ENCODE assay signal across 1 cellular context in genomic region chr1:156054500-156055342, GRCh38.
TF ChIP-seq lines count a peak whose summit lies in the region.

LAMTOR2 (plus strand) TSS chr1:156054782; CDS start chr1:156054890, 108 bp downstream.

TF ChIP-seq in GM12878, 131 proteins besides CTCF, POLR2A, EP300 and RAD21 (continued from another document and continues in another):
- TF ChIP-seq, protein P1, sequence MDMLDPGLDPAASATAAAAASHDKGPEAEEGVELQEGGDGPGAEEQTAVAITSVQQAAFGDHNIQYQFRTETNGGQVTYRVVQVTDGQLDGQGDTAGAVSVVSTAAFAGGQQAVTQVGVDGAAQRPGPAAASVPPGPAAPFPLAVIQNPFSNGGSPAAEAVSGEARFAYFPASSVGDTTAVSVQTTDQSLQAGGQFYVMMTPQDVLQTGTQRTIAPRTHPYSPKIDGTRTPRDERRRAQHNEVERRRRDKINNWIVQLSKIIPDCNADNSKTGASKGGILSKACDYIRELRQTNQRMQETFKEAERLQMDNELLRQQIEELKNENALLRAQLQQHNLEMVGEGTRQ (IDR thresholded peaks at IDR 0.05; ENCODE audit: borderline replicate concordance, low read depth, low read length), result no peak; the same call in 1 of the 2 replicates
- TF ChIP-seq ATF7 (IDR thresholded peaks at IDR 0.05; ENCODE audit: low read depth) (no peak), PAX5 (IDR thresholded peaks at IDR 0.05; ENCODE audit: borderline replicate concordance, low read depth, low read length) (no peak), KAT2A (conservative IDR thresholded peaks at IDR 0.05; ENCODE audit: control insufficient read depth, low read depth, low read length) (no peak), ZNF592 (IDR thresholded peaks at IDR 0.05) (no peak), IRF4 (IDR thresholded peaks at IDR 0.05; ENCODE audit: low read depth, low read length) (0 out of 2 replicates have a peak, but pooled peaks have one; percentile 4), YBX1 (IDR thresholded peaks at IDR 0.05) (no peak), ZNF24 (IDR thresholded peaks at IDR 0.05) (no peak), RELA (IDR thresholded peaks at IDR 0.05; ENCODE audit: borderline replicate concordance, partially characterized antibody) (peak; percentile 56), ETV6 (conservative IDR thresholded peaks at IDR 0.05 in 1 of 2, IDR thresholded peaks at IDR 0.05 in 1 of 2; ENCODE audit: borderline replicate concordance in 1 of 2, low read depth in 1 of 2) (no peak), CREB1 (IDR thresholded peaks at IDR 0.05; ENCODE audit: low read depth) (peak; percentile 83), CBFB (IDR thresholded peaks at IDR 0.05; ENCODE audit: low read depth) (peak; percentile 90), NBN (IDR thresholded peaks at IDR 0.05) (peak; percentile 75), JUND (IDR thresholded peaks at IDR 0.05; ENCODE audit: low read depth, low read length) (no peak), GABPA (IDR thresholded peaks at IDR 0.05; ENCODE audit: low read depth) (peak; percentile 80), RFX5 (IDR thresholded peaks at IDR 0.05; ENCODE audit: low read depth, low read length) (no peak), SIX5 (IDR thresholded peaks at IDR 0.05; ENCODE audit: low read depth, low read length, severe bottlenecking) (peak; percentile 99), SMARCA5 (IDR thresholded peaks at IDR 0.05) (no peak), ZBTB33 (IDR thresholded peaks at IDR 0.05) (no peak), MTA2 (IDR thresholded peaks at IDR 0.05; ENCODE audit: low read depth) (peak; percentile 18; the same call in 1 of the 2 replicates), MEF2A (IDR thresholded peaks at IDR 0.05; ENCODE audit: insufficient read depth, low read depth, low read length) (peak; percentile 71; the same call in 1 of the 2 replicates), TARDBP (IDR thresholded peaks at IDR 0.05; ENCODE audit: borderline replicate concordance) (peak; percentile 96), STAT3 (IDR thresholded peaks at IDR 0.05; ENCODE audit: low read depth, low read length) (no peak), RUNX3 (IDR thresholded peaks at IDR 0.05; ENCODE audit: low read length) (peak; percentile 94), CBX3 (IDR thresholded peaks at IDR 0.05; ENCODE audit: borderline replicate concordance, low read depth) (no peak), LARP7 (IDR thresholded peaks at IDR 0.05) (peak; percentile 50; the same call in 1 of the 2 replicates), ZZZ3 (IDR thresholded peaks at IDR 0.05; ENCODE audit: control insufficient read depth, insufficient read length, low read depth) (no peak), KLF5 (IDR thresholded peaks at IDR 0.05; ENCODE audit: partially characterized antibody) (no peak), EZH2 (IDR thresholded peaks at IDR 0.05; ENCODE audit: borderline replicate concordance, control insufficient read depth, low read depth, low read length) (no peak), CREM (IDR thresholded peaks at IDR 0.05; ENCODE audit: low read depth) (peak; percentile 96), ESRRA (IDR thresholded peaks at IDR 0.05; ENCODE audit: low read length) (no peak), RBBP5 (conservative IDR thresholded peaks at IDR 0.05) (no peak), GATAD2B (conservative IDR thresholded peaks at IDR 0.05; ENCODE audit: low read depth) (peak; percentile 51), NR2C1 (IDR thresholded peaks at IDR 0.05) (peak; percentile 81), NR2C2 (IDR thresholded peaks at IDR 0.05; ENCODE audit: borderline replicate concordance, control insufficient read depth, insufficient read length, low read depth) (no peak), ZNF274 (IDR thresholded peaks at IDR 0.05; ENCODE audit: insufficient read depth, insufficient read length) (no peak), SUZ12 (IDR thresholded peaks at IDR 0.05; ENCODE audit: unreplicated experiment) (no peak), IKZF1 (conservative IDR thresholded peaks at IDR 0.05) (peak; percentile 99), ATF2 (IDR thresholded peaks at IDR 0.05; ENCODE audit: low read length) (no peak), CEBPZ (IDR thresholded peaks at IDR 0.05; ENCODE audit: low read depth, low read length) (no peak), CEBPB (IDR thresholded peaks at IDR 0.05; ENCODE audit: borderline replicate concordance in 1 of 2, low read depth in 2 of 2, low read length in 2 of 2) (no peak), CBX5 (IDR thresholded peaks at IDR 0.05; ENCODE audit: low read depth) (peak; percentile 50; the same call in 1 of the 2 replicates), SMAD5 (IDR thresholded peaks at IDR 0.05; ENCODE audit: low read depth) (peak; percentile 84; the same call in 1 of the 2 replicates), YY1 (IDR thresholded peaks at IDR 0.05; ENCODE audit: low read depth, low read length) (peak; percentile 82), HDGF (IDR thresholded peaks at IDR 0.05) (0 out of 2 replicates have a peak, but pooled peaks have one; percentile 60)
- TF ChIP-seq, protein P2, sequence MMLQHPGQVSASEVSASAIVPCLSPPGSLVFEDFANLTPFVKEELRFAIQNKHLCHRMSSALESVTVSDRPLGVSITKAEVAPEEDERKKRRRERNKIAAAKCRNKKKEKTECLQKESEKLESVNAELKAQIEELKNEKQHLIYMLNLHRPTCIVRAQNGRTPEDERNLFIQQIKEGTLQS (IDR thresholded peaks at IDR 0.05; ENCODE audit: borderline replicate concordance, extremely low read depth, low read depth, low read length), result peak; percentile 45; the same call in 1 of the 2 replicates
- TF ChIP-seq, protein P3, sequence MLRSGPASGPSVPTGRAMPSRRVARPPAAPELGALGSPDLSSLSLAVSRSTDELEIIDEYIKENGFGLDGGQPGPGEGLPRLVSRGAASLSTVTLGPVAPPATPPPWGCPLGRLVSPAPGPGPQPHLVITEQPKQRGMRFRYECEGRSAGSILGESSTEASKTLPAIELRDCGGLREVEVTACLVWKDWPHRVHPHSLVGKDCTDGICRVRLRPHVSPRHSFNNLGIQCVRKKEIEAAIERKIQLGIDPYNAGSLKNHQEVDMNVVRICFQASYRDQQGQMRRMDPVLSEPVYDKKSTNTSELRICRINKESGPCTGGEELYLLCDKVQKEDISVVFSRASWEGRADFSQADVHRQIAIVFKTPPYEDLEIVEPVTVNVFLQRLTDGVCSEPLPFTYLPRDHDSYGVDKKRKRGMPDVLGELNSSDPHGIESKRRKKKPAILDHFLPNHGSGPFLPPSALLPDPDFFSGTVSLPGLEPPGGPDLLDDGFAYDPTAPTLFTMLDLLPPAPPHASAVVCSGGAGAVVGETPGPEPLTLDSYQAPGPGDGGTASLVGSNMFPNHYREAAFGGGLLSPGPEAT (IDR thresholded peaks at IDR 0.05; ENCODE audit: low read depth), result peak; percentile 43
- TF ChIP-seq, protein P4, sequence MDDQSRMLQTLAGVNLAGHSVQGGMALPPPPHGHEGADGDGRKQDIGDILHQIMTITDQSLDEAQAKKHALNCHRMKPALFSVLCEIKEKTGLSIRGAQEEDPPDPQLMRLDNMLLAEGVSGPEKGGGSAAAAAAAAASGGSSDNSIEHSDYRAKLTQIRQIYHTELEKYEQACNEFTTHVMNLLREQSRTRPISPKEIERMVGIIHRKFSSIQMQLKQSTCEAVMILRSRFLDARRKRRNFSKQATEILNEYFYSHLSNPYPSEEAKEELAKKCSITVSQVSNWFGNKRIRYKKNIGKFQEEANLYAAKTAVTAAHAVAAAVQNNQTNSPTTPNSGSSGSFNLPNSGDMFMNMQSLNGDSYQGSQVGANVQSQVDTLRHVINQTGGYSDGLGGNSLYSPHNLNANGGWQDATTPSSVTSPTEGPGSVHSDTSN (IDR thresholded peaks at IDR 0.05; ENCODE audit: insufficient replicate concordance, low read depth, low read length), result no peak
- TF ChIP-seq, protein P5, sequence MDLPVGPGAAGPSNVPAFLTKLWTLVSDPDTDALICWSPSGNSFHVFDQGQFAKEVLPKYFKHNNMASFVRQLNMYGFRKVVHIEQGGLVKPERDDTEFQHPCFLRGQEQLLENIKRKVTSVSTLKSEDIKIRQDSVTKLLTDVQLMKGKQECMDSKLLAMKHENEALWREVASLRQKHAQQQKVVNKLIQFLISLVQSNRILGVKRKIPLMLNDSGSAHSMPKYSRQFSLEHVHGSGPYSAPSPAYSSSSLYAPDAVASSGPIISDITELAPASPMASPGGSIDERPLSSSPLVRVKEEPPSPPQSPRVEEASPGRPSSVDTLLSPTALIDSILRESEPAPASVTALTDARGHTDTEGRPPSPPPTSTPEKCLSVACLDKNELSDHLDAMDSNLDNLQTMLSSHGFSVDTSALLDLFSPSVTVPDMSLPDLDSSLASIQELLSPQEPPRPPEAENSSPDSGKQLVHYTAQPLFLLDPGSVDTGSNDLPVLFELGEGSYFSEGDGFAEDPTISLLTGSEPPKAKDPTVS (IDR thresholded peaks at IDR 0.05; ENCODE audit: low read depth, low read length), result no peak
